In genomic region chr2:63642941-63643340, GRCh38 we compare ENCODE assay signal across 14 cellular contexts. TPM values are rescaled to one million over a fixed set of nuclear protein-coding genes. Genes with fewer than 3 reads are reported as not detected.
DNase-seq lines count a peak whose midpoint lies in the region; ATAC-seq and TF ChIP-seq lines count a peak whose summit lies in the region.
"Had no signal": no experiment of that assay in that cellular context is flagged by ENCODE, and none has a peak within 500 bp of the region (broad histone marks: within the 10 kb centered on the region; RNA-seq: fewer than 3 reads in every experiment).

No MANE protein-coding gene starts in this region.

- H4K91ac ChIP-seq in mesenchymal stem cell (ENCODE audit: low read length): no peak overlapping the region

- no peak overlapping the region for H4K8ac ChIP-seq in mesenchymal stem cell (ENCODE audit: low read length)

- H2AFZ ChIP-seq in mesenchymal stem cell (ENCODE audit: low read depth, low read length): no peak overlapping the region
- H2AFZ ChIP-seq: GM23338 had no signal

- H2BK5ac ChIP-seq in mesenchymal stem cell (ENCODE audit: low read depth, low read length, poor library complexity, severe bottlenecking): no peak overlapping the region

- WGBS in testis, 2 donors: 92 to 95% methylated on average over 1 of the region's 1 CpG
- 100% methylated on average over 1 of the region's 1 CpG for whole genome bisulfite sequencing in mesenchymal stem cell

- H3K4me2 ChIP-seq in mesenchymal stem cell (ENCODE audit: low read length, poor library complexity, severe bottlenecking): no peak overlapping the region
- H3K4me2 ChIP-seq: GM23338 had no signal

- DNase-seq in NCI-H226 (peak; percentile 6), dedifferentiated amniotic fluid mesenchymal stem cell (ENCODE audit: extremely low spot score) (peak; percentile 37), fibroblast of peridontal ligament (ENCODE audit: extremely low read depth) (peak; percentile 55), DMS153 treated with DMSO at 0.1 percent for 48 hours (lab: John Stamatoyannopoulos, UW; ENCODE audit: unreplicated experiment) (no peak), testis (no peak), mesenchymal stem cell (no peak)
- DNase-seq: C1 segment of cervical spinal cord; Calu3; CD4-positive, alpha-beta memory T cell; COR-L47; DND-41 had no signal

- H3K79me1 ChIP-seq in mesenchymal stem cell (replicated peaks; ENCODE audit: low read length, poor library complexity, severe bottlenecking): no peaks in the 10 kb centered on the region

- H2AK5ac ChIP-seq in mesenchymal stem cell (ENCODE audit: low read length, severe bottlenecking): no peak overlapping the region

- no peak overlapping the region for H3K27ac ChIP-seq in testis
- no peak overlapping the region for H3K27ac ChIP-seq in mesenchymal stem cell (ENCODE audit: low read length, poor library complexity, severe bottlenecking)

- no peaks in the 10 kb centered on the region for H3K36me3 ChIP-seq in testis (ENCODE audit: low read depth, missing control alignments)
- H3K36me3 ChIP-seq in mesenchymal stem cell (ENCODE audit: control insufficient read depth in 1 of 2, insufficient read depth in 2 of 2, low read depth in 1 of 2, low read length in 2 of 2): no peaks in the 10 kb centered on the region
- H3K36me3 ChIP-seq: HAP-1 had no signal

- no peaks in the 10 kb centered on the region for H3K4me1 ChIP-seq in testis
- no peaks in the 10 kb centered on the region for H3K4me1 ChIP-seq in mesenchymal stem cell (ENCODE audit: control insufficient read depth, insufficient read depth, low read depth, low read length)

- H3K14ac ChIP-seq in mesenchymal stem cell (ENCODE audit: low read length in 2 of 2): no peak overlapping the region

- H3K4me3 ChIP-seq in testis: no peak overlapping the region
- H3K4me3 ChIP-seq in mesenchymal stem cell (ENCODE audit: insufficient read depth in 1 of 2, low read depth in 1 of 2, low read length in 2 of 2): no peak overlapping the region
- H3K4me3 ChIP-seq: GM23338, HAP-1 had no signal

- no peak for TF ChIP-seq CTCF in testis (IDR thresholded peaks at IDR 0.05)

- H3K18ac ChIP-seq in mesenchymal stem cell (ENCODE audit: low read depth in 1 of 2, low read length in 2 of 2): no peak overlapping the region

- H3K9me3 ChIP-seq in testis (no peaks in the 10 kb centered on the region), mesenchymal stem cell (ENCODE audit: control insufficient read depth, low read length) (no peaks in the 10 kb centered on the region)
- H3K9me3 ChIP-seq: HAP-1 had no signal

- H3K9ac ChIP-seq in mesenchymal stem cell (ENCODE audit: low read length): no peak overlapping the region

- no peak overlapping the region for H2BK12ac ChIP-seq in mesenchymal stem cell (ENCODE audit: low read length in 2 of 2)

- intact Hi-C loops in testis (cut with DNase I; ENCODE audit: low total_unique reads): no loop called here

- no peak overlapping the region for H2BK15ac ChIP-seq in mesenchymal stem cell (ENCODE audit: low read depth, poor library complexity, severe bottlenecking)

- H3K27me3 ChIP-seq in testis (no peaks in the 10 kb centered on the region), mesenchymal stem cell (ENCODE audit: control insufficient read depth in 1 of 2, insufficient read depth in 1 of 2, low read length in 2 of 2) (no peaks in the 10 kb centered on the region)

- no peak overlapping the region for H3K23ac ChIP-seq in mesenchymal stem cell (ENCODE audit: low read length in 2 of 2)

- ATAC-seq in HG02973 (IDR thresholded peaks at IDR 0.05; ENCODE audit: unreplicated experiment): no peak
- ATAC-seq: GM23338 had no signal

- no peak for TF ChIP-seq POLR2A in testis (IDR thresholded peaks at IDR 0.05)

- no peak overlapping the region for H3K4ac ChIP-seq in mesenchymal stem cell (ENCODE audit: low read depth in 1 of 2, low read length in 2 of 2)

- no peak overlapping the region for H2BK120ac ChIP-seq in mesenchymal stem cell (ENCODE audit: low read depth, low read length)

RNA-seq across cellular contexts. Expression of gene MDH1, which starts 54.2 kb away (rescaled TPM):
- 100 to 1,000 TPM; 154 to 180 TPM for total RNA-seq in testis
- 134 TPM for polyA plus RNA-seq in testis (ENCODE audit: insufficient read depth, low read depth, low replicate concordance)
- polyA plus RNA-seq in mesenchymal stem cell (2013, experiment 1 of 2): 155 TPM
- polyA plus RNA-seq in mesenchymal stem cell (2013, experiment 2 of 2): 171 TPM

RNA-seq across cellular contexts. Expression of gene WDPCP, which starts 54.7 kb away (rescaled TPM):
- 10 to 100 TPM; 20.1 to 23.5 TPM for total RNA-seq in testis
- 8.3 TPM for polyA plus RNA-seq in testis (ENCODE audit: insufficient read depth, low read depth, low replicate concordance)
- polyA plus RNA-seq in mesenchymal stem cell (2013, experiment 1 of 2): 2.9 TPM
- 2.2 TPM for polyA plus RNA-seq in mesenchymal stem cell (2013, experiment 2 of 2)

Comparison
In these comparisons a context has a peak if more than half of its experiments do, and no peak if none do; other contexts are left out.
1. DNase-seq: peak in NCI-H226 (single experiment), dedifferentiated amniotic fluid mesenchymal stem cell (single experiment) and fibroblast of peridontal ligament (single experiment); none in DMS153 treated with DMSO at 0.1 percent for 48 hours (single experiment), testis (single experiment) and mesenchymal stem cell (single experiment).